ENCODE assay signal across 1 cellular context in genomic region chr12:131536337-131536736, GRCh38.
TF ChIP-seq lines count a peak whose summit lies in the region.

No MANE protein-coding gene starts in this region.

TF ChIP-seq in H1, 55 proteins besides CTCF, POLR2A, EP300 and RAD21:
- no peak for TF ChIP-seq BRCA1 (IDR thresholded peaks at IDR 0.05; ENCODE audit: low read depth, low read length)
- TF ChIP-seq SAP30 (IDR thresholded peaks at IDR 0.05; ENCODE audit: insufficient read depth, insufficient replicate concordance, low read length): no peak
- no peak for TF ChIP-seq CEBPB (IDR thresholded peaks at IDR 0.05; ENCODE audit: low read depth, low read length)
- TF ChIP-seq HDAC6 (IDR thresholded peaks at IDR 0.05; ENCODE audit: low read depth, low read length): no peak
- TF ChIP-seq CHD7 (IDR thresholded peaks at IDR 0.05; ENCODE audit: insufficient replicate concordance, low read length): no peak
- no peak for TF ChIP-seq BACH1 (IDR thresholded peaks at IDR 0.05; ENCODE audit: low read length)
- TF ChIP-seq USF2 (IDR thresholded peaks at IDR 0.05; ENCODE audit: low read length): no peak
- TF ChIP-seq PHF8 (conservative IDR thresholded peaks at IDR 0.05; ENCODE audit: low read depth, low read length): no peak
- no peak for TF ChIP-seq TAF7 (optimal IDR thresholded peaks at IDR 0.05; ENCODE audit: borderline replicate concordance, low read depth, low read length)
- TF ChIP-seq ASH2L (IDR thresholded peaks at IDR 0.05; ENCODE audit: low read length): no peak
- TF ChIP-seq TAF1 (IDR thresholded peaks at IDR 0.05; ENCODE audit: low read depth, low read length): no peak
- TF ChIP-seq RFX5 (IDR thresholded peaks at IDR 0.05; ENCODE audit: borderline replicate concordance, low read depth, low read length): no peak
- no peak for TF ChIP-seq ZNF274 (IDR thresholded peaks at IDR 0.05; ENCODE audit: borderline replicate concordance, extremely low read depth, low read length)
- no peak for TF ChIP-seq JUN (IDR thresholded peaks at IDR 0.05; ENCODE audit: low read depth, low read length)
- no peak for TF ChIP-seq KDM4A (IDR thresholded peaks at IDR 0.05; ENCODE audit: low read depth, low read length, severe bottlenecking)
- TF ChIP-seq CREB1 (IDR thresholded peaks at IDR 0.05): no peak
- no peak for TF ChIP-seq JUND (IDR thresholded peaks at IDR 0.05; ENCODE audit: low read length)
